ENCODE assay signal across 22 cellular contexts in the genomic region with DNA sequence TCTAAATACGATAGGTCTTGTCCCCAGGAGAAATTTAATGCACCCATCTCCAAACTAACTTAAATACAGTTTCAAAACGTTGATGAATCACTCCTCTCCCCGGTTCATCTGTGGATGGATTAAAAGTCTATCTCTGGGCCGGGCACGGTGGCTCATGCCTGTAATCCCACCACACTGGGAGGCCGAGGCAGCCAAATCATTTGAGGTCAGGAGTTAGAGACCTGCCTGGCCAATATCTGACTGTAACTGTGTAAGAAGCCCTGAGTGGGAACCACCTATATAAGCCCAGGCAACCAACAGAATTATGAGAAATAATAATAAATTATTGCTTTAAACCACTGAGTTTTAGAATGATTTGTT.
"Had no signal": no experiment of that assay in that cellular context is flagged by ENCODE, and none has a peak within 500 bp of the region (broad histone marks: within the 10 kb centered on the region; RNA-seq: fewer than 3 reads in every experiment).

No MANE protein-coding gene starts in this region.

- H3K4me1 ChIP-seq: adrenal gland, ascending aorta, foreskin keratinocyte, uterus had no signal

- H3K27ac Mint-ChIP-seq: activated naive CD4-positive, alpha-beta T cell treated with anti-CD3 and anti-CD28 coated beads for 36 hours; activated naive CD8-positive, alpha-beta T cell treated with anti-CD3 and anti-CD28 coated beads for 36 hours; naive thymus-derived CD8-positive, alpha-beta T cell; T-helper 2 cell treated with Interferon-gamma antibody and Interleukin-4, amounts not matched to agents 5 μg/mL and 100 μg/mL, for 36 hours; type B pancreatic cell had no signal

- H3K4me1 Mint-ChIP-seq: activated naive CD8-positive, alpha-beta T cell treated with anti-CD3 and anti-CD28 coated beads for 36 hours had no signal

- H3K4me3 ChIP-seq: adrenal gland, ascending aorta, cardiac muscle cell, esophagus muscularis mucosa, heart left ventricle, lower lobe of right lung, right lobe of liver, thoracic aorta, uterus had no signal

- DNase-seq: activated effector memory CD4-positive, alpha-beta T cell treated with Interleukin-2 at 50 U/mL for 16 hours; mesenchymal stem cell; stimulated activated CD4-positive, alpha-beta T cell treated with anti-CD3 and anti-CD28 coated beads, Interleukin-4, amount 100 ng/mL, for 1 hour had no signal

- H3K27ac ChIP-seq: ascending aorta, cardiac muscle cell, esophagus muscularis mucosa, foreskin keratinocyte, right lobe of liver, thoracic aorta, uterus, VCaP had no signal

- H3K4me3 Mint-ChIP-seq: activated naive CD4-positive, alpha-beta T cell treated with anti-CD3 and anti-CD28 coated beads for 36 hours; activated naive CD8-positive, alpha-beta T cell treated with anti-CD3 and anti-CD28 coated beads for 36 hours; brain; naive thymus-derived CD8-positive, alpha-beta T cell; stimulated activated naive CD8-positive, alpha-beta T cell treated with anti-CD3 and anti-CD28 coated beads, Interleukin-15, Interleukin-2, amounts not matched to agents 100 ng/mL and 50 ng/mL, for 24 hours; T-helper 2 cell treated with Interferon-gamma antibody and Interleukin-4, amounts not matched to agents 5 μg/mL and 100 μg/mL, for 36 hours; type B pancreatic cell had no signal

- H3K36me3 ChIP-seq: adrenal gland, ascending aorta, cardiac muscle cell, esophagus muscularis mucosa, heart left ventricle, lower lobe of right lung, right lobe of liver, thoracic aorta, uterus had no signal

- H3K9me3 ChIP-seq: adrenal gland, ascending aorta, esophagus muscularis mucosa, heart left ventricle, lower lobe of right lung, right lobe of liver, thoracic aorta, uterus had no signal

- H3K9me3 Mint-ChIP-seq: activated naive CD4-positive, alpha-beta T cell treated with anti-CD3 and anti-CD28 coated beads for 36 hours; activated naive CD8-positive, alpha-beta T cell treated with anti-CD3 and anti-CD28 coated beads for 36 hours; naive thymus-derived CD8-positive, alpha-beta T cell; stimulated activated naive CD8-positive, alpha-beta T cell treated with anti-CD3 and anti-CD28 coated beads, Interleukin-15, Interleukin-2, amounts not matched to agents 100 ng/mL and 50 ng/mL, for 24 hours; T-helper 2 cell treated with Interferon-gamma antibody and Interleukin-4, amounts not matched to agents 5 μg/mL and 100 μg/mL, for 36 hours had no signal

- H3K36me3 Mint-ChIP-seq: activated naive CD8-positive, alpha-beta T cell treated with anti-CD3 and anti-CD28 coated beads for 36 hours; brain; naive thymus-derived CD8-positive, alpha-beta T cell had no signal

- H3K27me3 ChIP-seq: adrenal gland, ascending aorta, esophagus muscularis mucosa, foreskin keratinocyte, heart left ventricle, right lobe of liver, uterus had no signal

- ATAC-seq: activated CD4-positive, CD25-positive, alpha-beta regulatory T cell treated with anti-CD3 and anti-CD28 coated beads, Interleukin-2, amount 50 U/mL, for 24 hours; naive thymus-derived CD8-positive, alpha-beta T cell had no signal

- H3K27me3 Mint-ChIP-seq: activated naive CD8-positive, alpha-beta T cell treated with anti-CD3 and anti-CD28 coated beads for 36 hours had no signal
